ENCODE assay signal across 23 cellular contexts in genomic region chr2:241948901-241949735, GRCh38.
DNase-seq lines count a peak whose midpoint lies in the region; ATAC-seq, FAIRE-seq and TF ChIP-seq lines count a peak whose summit lies in the region.
"Had no signal": no experiment of that assay in that cellular context is flagged by ENCODE, and none has a peak within 500 bp of the region (broad histone marks: within the 10 kb centered on the region; RNA-seq: fewer than 3 reads in every experiment).

No MANE protein-coding gene starts in this region.

- peaks cover 22% of the 10 kb centered on the region for H3K4me1 ChIP-seq in HepG2 (ENCODE audit: insufficient read depth, low read length)
- H3K4me1 ChIP-seq in gastrocnemius medialis = no peaks in the 10 kb centered on the region
- H3K4me1 ChIP-seq: SJCRH30 had no signal

- peaks cover 19 to 81% of the 10 kb centered on the region in 2 experiments for H3K27me3 ChIP-seq in HepG2 (ENCODE audit: control insufficient read depth in 1 of 2, insufficient read depth in 2 of 2, low read length in 2 of 2)
- H3K27me3 ChIP-seq in gastrocnemius medialis = peaks cover 0 to 11% (median 4%) of the 10 kb centered on the region in 3 donors
- H3K27me3 ChIP-seq: SJCRH30 had no signal

- BruUV-seq in HepG2 (replicated peaks; lab: Mats Ljungman, UMichigan) = no TSS peak

- intact Hi-C loops in cardiac septum (cut with DNase I) = no loop called here
- intact Hi-C loops in left ventricle myocardium superior (cut with micrococcal nuclease) = no loop called here
- intact Hi-C loops in HepG2 (cut with micrococcal nuclease; ENCODE audit: unreplicated experiment) = no loop called here
- intact Hi-C loops in sciatic nerve (cut with DNase I) = no loop called here
- intact Hi-C loops in gastrocnemius medialis (cut with DNase I; ENCODE audit: low total_unique reads) = no loop called here

- ATAC-seq in left ventricle myocardium superior (no peak), HepG2 (no peak), sciatic nerve (no peak), HG03095 (IDR thresholded peaks at IDR 0.05; ENCODE audit: unreplicated experiment) (no peak), gastrocnemius medialis (no peak)
- ATAC-seq: CD8-positive, alpha-beta T cell; Panc1 had no signal

- no peaks in the 10 kb centered on the region for H3K79me2 ChIP-seq in HepG2 (ENCODE audit: insufficient read depth, low read length)

- no peaks in the 10 kb centered on the region for H4K20me1 ChIP-seq in HepG2 (ENCODE audit: insufficient read depth, low read length)

- TF ChIP-seq CTCF in HepG2 (CRISPR knock-in tag; IDR thresholded peaks at IDR 0.05) (no peak), gastrocnemius medialis (IDR thresholded peaks at IDR 0.05 in 4 of 5, conservative IDR thresholded peaks at IDR 0.05 in 1 of 5) (no peak)

- WGBS in HepG2 (ENCODE audit: low lambda C conversion rate) = 53% methylated on average over 24 of the region's 31 CpGs

- in situ Hi-C loops in HepG2 (cut with HindIII; ENCODE audit: extremely low pct_ligation_motif_present, low pct_unique_long_range_greater_than_20kb) (no loop called here), gastrocnemius medialis (cut with MboI; ENCODE audit: low sequenced_read_pairs in 4 of 4) (no loop called here)

- peak; percentile 73 for DNase-seq in cardiac septum (ENCODE audit: low spot score)
- DNase-seq in left ventricle myocardium superior = no peak
- DNase-seq in HepG2 (ENCODE audit: low spot score) = no peak
- DNase-seq in sciatic nerve (ENCODE audit: low spot score) = peak; percentile 57
- DNase-seq in urothelium cell line (ENCODE audit: low spot score) = no peak
- no peak for DNase-seq in gastrocnemius medialis
- DNase-seq: AML-193; C1 segment of cervical spinal cord; CD8-positive, alpha-beta T cell; DMS53; GDM1; HFFc6; NCI-H1105; NCI-H2029 treated with DMSO at 0.1 percent for 48 hours; NCI-H226; NCI-H524; NCI-H774; SJCRH30 had no signal

- H3K9me3 ChIP-seq in HepG2 (ENCODE audit: low read length) (no peaks in the 10 kb centered on the region), gastrocnemius medialis (no peaks in the 10 kb centered on the region)
- H3K9me3 ChIP-seq: SJCRH30 had no signal

- TF ChIP-seq POLR2A in HepG2 (IDR thresholded peaks at IDR 0.05; ENCODE audit: insufficient read depth in 1 of 2, low read depth in 2 of 2, low read length in 2 of 2) (no peak), gastrocnemius medialis (IDR thresholded peaks at IDR 0.05) (no peak)

- H3K27ac ChIP-seq in HepG2 (ENCODE audit: extremely low read length, insufficient read depth, low read length) = no peak overlapping the region
- no peak overlapping the region for H3K27ac ChIP-seq in gastrocnemius medialis
- H3K27ac ChIP-seq: SJCRH30 had no signal

- no peak overlapping the region for H3K9ac ChIP-seq in HepG2 (ENCODE audit: insufficient read depth, low read depth, low read length)

- POLR2A ChIA-PET in HepG2 (lab: Yijun Ruan, JAX) = no interaction called here

- CTCF ChIA-PET in HepG2 (lab: Yijun Ruan, JAX; ENCODE audit: low intra/inter-chr PET ratio, low total read pairs) = no interaction called here

- H2AFZ ChIP-seq in HepG2 (ENCODE audit: low read length) = no peak overlapping the region

- H3K4me3 ChIP-seq in HepG2 (replicated peaks in 1 of 3; ENCODE audit: insufficient read depth in 1 of 3, low read depth in 2 of 3, low read length in 3 of 3) = no peak overlapping the region
- H3K4me3 ChIP-seq in gastrocnemius medialis = no peak overlapping the region
- H3K4me3 ChIP-seq: SJCRH30 had no signal

- no peak for FAIRE-seq in HepG2 (lab: Jason Lieb, UNC)
- FAIRE-seq in urothelium cell line (lab: Jason Lieb, UNC) = no peak
- FAIRE-seq: D721Med, GM19239, H54 had no signal

- TF ChIP-seq RAD21 in HepG2 (CRISPR knock-in tag; IDR thresholded peaks at IDR 0.05) = no peak

- H3K36me3 ChIP-seq in HepG2 (replicated peaks in 1 of 2; ENCODE audit: control insufficient read depth in 1 of 2, insufficient read depth in 2 of 2, low read length in 2 of 2) = no peaks in the 10 kb centered on the region
- no peaks in the 10 kb centered on the region for H3K36me3 ChIP-seq in gastrocnemius medialis
- H3K36me3 ChIP-seq: SJCRH30 had no signal

- TF ChIP-seq EP300 in HepG2 (IDR thresholded peaks at IDR 0.05; ENCODE audit: low read depth in 2 of 2, low read length in 2 of 2) (no peak), HepG2 (CRISPR knock-in tag; IDR thresholded peaks at IDR 0.05; ENCODE audit: borderline replicate concordance) (no peak)

- H3K4me2 ChIP-seq in HepG2 (ENCODE audit: low read depth, low read length) = no peak overlapping the region

TF ChIP-seq in HepG2, 621 proteins besides CTCF, POLR2A, EP300 and RAD21:
- TF ChIP-seq ZNF333 (CRISPR knock-in tag; IDR thresholded peaks at IDR 0.05; ENCODE audit: borderline replicate concordance) (no peak), DNMT1 (CRISPR knock-in tag; IDR thresholded peaks at IDR 0.05) (0 out of 2 replicates have a peak, but pooled peaks have one; percentile 49)

Comparison
In these comparisons a context has a peak if more than half of its experiments do, and no peak if none do; other contexts are left out.
1. DNase-seq: peak in cardiac septum (single experiment) and sciatic nerve (single experiment); none in left ventricle myocardium superior (single experiment), HepG2 (single experiment), urothelium cell line (single experiment) and gastrocnemius medialis (0 of 2).